18 cellular contexts compared by ENCODE assay signal in genomic region chr10:79038104-79038840, GRCh38.
"Had no signal": no experiment of that assay in that cellular context is flagged by ENCODE, and none has a peak within 500 bp of the region (broad histone marks: within the 10 kb centered on the region; RNA-seq: fewer than 3 reads in every experiment).

No MANE protein-coding gene starts in this region.

- H3K9me3 Mint-ChIP-seq: activated naive CD8-positive, alpha-beta T cell treated with anti-CD3 and anti-CD28 coated beads, Interleukin-2, amount 10 ng/mL, durations not matched to agents 7 days and 5 days; activated T-cell treated with anti-CD3 and anti-CD28 coated beads, Interleukin-2, amount 50 U/mL, for 72 hours; endodermal cell; WTC11 had no signal

- H3K27ac ChIP-seq: epithelial cell of prostate, lower lobe of right lung, tibial artery had no signal

- H3K27ac Mint-ChIP-seq: activated naive CD4-positive, alpha-beta T cell treated with anti-CD3 and anti-CD28 coated beads for 36 hours; activated naive CD8-positive, alpha-beta T cell treated with anti-CD3 and anti-CD28 coated beads, Interleukin-2, amount 10 ng/mL, durations not matched to agents 7 days and 5 days; activated T-cell treated with anti-CD3 and anti-CD28 coated beads, Interleukin-2, amount 50 U/mL, for 72 hours; endodermal cell; WTC11 had no signal

- H3K36me3 Mint-ChIP-seq: activated naive CD8-positive, alpha-beta T cell treated with anti-CD3 and anti-CD28 coated beads, Interleukin-2, amount 10 ng/mL, durations not matched to agents 7 days and 5 days; naive thymus-derived CD8-positive, alpha-beta T cell; WTC11 had no signal

- DNase-seq: activated CD4-positive, alpha-beta T cell treated with anti-CD3 and anti-CD28 coated beads, Interleukin-2, amount 50 U/mL, for 48 hours; activated effector memory CD4-positive, alpha-beta T cell treated with Interleukin-2 at 50 U/mL for 16 hours; activated naive CD4-positive, alpha-beta T cell treated with anti-CD3 and anti-CD28 coated beads for 36 hours; activated naive CD8-positive, alpha-beta T cell treated with anti-CD3 and anti-CD28 coated beads, Interleukin-2, amount 10 ng/mL, durations not matched to agents 7 days and 5 days; activated T-cell treated with anti-CD3 and anti-CD28 coated beads, Interleukin-2, amount 50 U/mL, for 72 hours; amniotic stem cell; cortex of kidney; naive thymus-derived CD8-positive, alpha-beta T cell; stimulated activated CD4-positive, alpha-beta T cell treated with anti-CD3 and anti-CD28 coated beads, Interleukin-4, amount 100 ng/mL, for 1 hour; stimulated activated naive CD4-positive, alpha-beta T cell; substantia nigra; T1000 had no signal

- H3K4me1 ChIP-seq: lower lobe of right lung, tibial artery had no signal

- H3K36me3 ChIP-seq: lower lobe of right lung, tibial artery had no signal

- ATAC-seq: activated T-cell treated with anti-CD3 and anti-CD28 coated beads, Interleukin-2, amount 50 U/mL, for 72 hours; lower lobe of right lung; naive thymus-derived CD8-positive, alpha-beta T cell; sciatic nerve had no signal

- H3K4me3 Mint-ChIP-seq: activated naive CD4-positive, alpha-beta T cell treated with anti-CD3 and anti-CD28 coated beads for 36 hours; activated naive CD8-positive, alpha-beta T cell treated with anti-CD3 and anti-CD28 coated beads, Interleukin-2, amount 10 ng/mL, durations not matched to agents 7 days and 5 days; activated T-cell treated with anti-CD3 and anti-CD28 coated beads, Interleukin-2, amount 50 U/mL, for 72 hours; endodermal cell; naive thymus-derived CD8-positive, alpha-beta T cell had no signal

- H3K4me3 ChIP-seq: lower lobe of right lung, tibial artery had no signal
